Comparison of ENCODE assay signal across 1 cellular context in the genomic region with DNA sequence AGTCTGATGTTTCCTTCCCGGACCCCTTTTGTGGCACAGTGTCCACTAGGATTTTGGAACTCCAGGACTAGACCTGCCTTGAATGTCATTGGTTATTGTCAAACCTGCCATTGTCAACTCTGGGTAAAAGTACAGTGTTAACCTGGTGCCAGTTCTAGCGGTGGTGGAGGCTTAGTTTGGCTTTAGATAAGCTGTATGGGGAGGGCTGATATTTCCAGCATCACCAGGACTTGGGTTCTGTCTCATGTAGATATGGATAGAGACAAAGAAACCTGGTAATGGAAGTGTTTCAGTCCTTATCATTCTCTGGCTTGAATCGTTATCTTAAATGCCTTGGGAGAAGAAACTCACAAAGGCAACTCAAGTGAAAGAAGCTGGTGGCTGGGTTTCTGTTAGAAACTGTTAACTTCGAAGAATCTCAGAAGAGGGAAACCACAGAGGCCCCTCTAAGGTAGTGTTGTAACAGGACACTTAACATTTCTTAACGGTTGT.
TF ChIP-seq lines count a peak whose summit lies in the region.

No MANE protein-coding gene starts in this region.

TF ChIP-seq in K562, 482 proteins besides CTCF, POLR2A, EP300 and RAD21 (continued from another document and continues in another):
- TF ChIP-seq, protein P1, sequence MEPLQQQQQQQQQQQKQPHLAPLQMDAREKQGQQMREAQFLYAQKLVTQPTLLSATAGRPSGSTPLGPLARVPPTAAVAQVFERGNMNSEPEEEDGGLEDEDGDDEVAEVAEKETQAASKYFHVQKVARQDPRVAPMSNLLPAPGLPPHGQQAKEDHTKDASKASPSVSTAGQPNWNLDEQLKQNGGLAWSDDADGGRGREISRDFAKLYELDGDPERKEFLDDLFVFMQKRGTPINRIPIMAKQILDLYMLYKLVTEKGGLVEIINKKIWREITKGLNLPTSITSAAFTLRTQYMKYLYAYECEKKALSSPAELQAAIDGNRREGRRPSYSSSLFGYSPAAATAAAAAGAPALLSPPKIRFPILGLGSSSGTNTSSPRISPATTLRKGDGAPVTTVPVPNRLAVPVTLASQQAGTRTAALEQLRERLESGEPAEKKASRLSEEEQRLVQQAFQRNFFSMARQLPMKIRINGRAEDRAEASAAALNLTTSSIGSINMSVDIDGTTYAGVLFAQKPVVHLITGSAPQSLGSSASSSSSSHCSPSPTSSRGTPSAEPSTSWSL (CRISPR knock-in tag; IDR thresholded peaks at IDR 0.05; ENCODE audit: borderline replicate concordance): 0 out of 2 replicates have a peak, but pooled peaks have one; percentile 73
- TF ChIP-seq ZNF23 (CRISPR knock-in tag; IDR thresholded peaks at IDR 0.05): peak; percentile 55; the same call in 1 of the 2 replicates
- TF ChIP-seq, protein P2, sequence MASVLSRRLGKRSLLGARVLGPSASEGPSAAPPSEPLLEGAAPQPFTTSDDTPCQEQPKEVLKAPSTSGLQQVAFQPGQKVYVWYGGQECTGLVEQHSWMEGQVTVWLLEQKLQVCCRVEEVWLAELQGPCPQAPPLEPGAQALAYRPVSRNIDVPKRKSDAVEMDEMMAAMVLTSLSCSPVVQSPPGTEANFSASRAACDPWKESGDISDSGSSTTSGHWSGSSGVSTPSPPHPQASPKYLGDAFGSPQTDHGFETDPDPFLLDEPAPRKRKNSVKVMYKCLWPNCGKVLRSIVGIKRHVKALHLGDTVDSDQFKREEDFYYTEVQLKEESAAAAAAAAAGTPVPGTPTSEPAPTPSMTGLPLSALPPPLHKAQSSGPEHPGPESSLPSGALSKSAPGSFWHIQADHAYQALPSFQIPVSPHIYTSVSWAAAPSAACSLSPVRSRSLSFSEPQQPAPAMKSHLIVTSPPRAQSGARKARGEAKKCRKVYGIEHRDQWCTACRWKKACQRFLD (CRISPR knock-in tag; IDR thresholded peaks at IDR 0.05): peak; percentile 85
- TF ChIP-seq TGIF2 (CRISPR knock-in tag; IDR thresholded peaks at IDR 0.05): no peak
- TF ChIP-seq ZNF175 (CRISPR knock-in tag; IDR thresholded peaks at IDR 0.05; ENCODE audit: low read depth): peak; percentile 53; the same call in 1 of the 2 replicates
- TF ChIP-seq, protein P3, sequence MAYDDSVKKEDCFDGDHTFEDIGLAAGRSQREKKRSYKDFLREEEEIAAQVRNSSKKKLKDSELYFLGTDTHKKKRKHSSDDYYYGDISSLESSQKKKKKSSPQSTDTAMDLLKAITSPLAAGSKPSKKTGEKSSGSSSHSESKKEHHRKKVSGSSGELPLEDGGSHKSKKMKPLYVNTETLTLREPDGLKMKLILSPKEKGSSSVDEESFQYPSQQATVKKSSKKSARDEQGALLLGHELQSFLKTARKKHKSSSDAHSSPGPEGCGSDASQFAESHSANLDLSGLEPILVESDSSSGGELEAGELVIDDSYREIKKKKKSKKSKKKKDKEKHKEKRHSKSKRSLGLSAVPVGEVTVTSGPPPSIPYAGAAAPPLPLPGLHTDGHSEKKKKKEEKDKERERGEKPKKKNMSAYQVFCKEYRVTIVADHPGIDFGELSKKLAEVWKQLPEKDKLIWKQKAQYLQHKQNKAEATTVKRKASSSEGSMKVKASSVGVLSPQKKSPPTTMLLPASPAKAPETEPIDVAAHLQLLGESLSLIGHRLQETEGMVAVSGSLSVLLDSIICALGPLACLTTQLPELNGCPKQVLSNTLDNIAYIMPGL (CRISPR knock-in tag; IDR thresholded peaks at IDR 0.05): no peak
- TF ChIP-seq, protein P4, sequence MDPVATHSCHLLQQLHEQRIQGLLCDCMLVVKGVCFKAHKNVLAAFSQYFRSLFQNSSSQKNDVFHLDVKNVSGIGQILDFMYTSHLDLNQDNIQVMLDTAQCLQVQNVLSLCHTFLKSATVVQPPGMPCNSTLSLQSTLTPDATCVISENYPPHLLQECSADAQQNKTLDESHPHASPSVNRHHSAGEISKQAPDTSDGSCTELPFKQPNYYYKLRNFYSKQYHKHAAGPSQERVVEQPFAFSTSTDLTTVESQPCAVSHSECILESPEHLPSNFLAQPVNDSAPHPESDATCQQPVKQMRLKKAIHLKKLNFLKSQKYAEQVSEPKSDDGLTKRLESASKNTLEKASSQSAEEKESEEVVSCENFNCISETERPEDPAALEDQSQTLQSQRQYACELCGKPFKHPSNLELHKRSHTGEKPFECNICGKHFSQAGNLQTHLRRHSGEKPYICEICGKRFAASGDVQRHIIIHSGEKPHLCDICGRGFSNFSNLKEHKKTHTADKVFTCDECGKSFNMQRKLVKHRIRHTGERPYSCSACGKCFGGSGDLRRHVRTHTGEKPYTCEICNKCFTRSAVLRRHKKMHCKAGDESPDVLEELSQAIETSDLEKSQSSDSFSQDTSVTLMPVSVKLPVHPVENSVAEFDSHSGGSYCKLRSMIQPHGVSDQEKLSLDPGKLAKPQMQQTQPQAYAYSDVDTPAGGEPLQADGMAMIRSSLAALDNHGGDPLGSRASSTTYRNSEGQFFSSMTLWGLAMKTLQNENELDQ (CRISPR knock-in tag; IDR thresholded peaks at IDR 0.05; ENCODE audit: borderline replicate concordance): no peak
- no peak for TF ChIP-seq ZNF75A (CRISPR knock-in tag; IDR thresholded peaks at IDR 0.05)
- no peak for TF ChIP-seq DIDO1 (tag; IDR thresholded peaks at IDR 0.05; ENCODE audit: low read depth)
- TF ChIP-seq SMARCC2 (IDR thresholded peaks at IDR 0.05; ENCODE audit: low read depth): peak; percentile 97
- TF ChIP-seq HMG20B (CRISPR knock-in tag; IDR thresholded peaks at IDR 0.05): no peak
- TF ChIP-seq, protein P5, sequence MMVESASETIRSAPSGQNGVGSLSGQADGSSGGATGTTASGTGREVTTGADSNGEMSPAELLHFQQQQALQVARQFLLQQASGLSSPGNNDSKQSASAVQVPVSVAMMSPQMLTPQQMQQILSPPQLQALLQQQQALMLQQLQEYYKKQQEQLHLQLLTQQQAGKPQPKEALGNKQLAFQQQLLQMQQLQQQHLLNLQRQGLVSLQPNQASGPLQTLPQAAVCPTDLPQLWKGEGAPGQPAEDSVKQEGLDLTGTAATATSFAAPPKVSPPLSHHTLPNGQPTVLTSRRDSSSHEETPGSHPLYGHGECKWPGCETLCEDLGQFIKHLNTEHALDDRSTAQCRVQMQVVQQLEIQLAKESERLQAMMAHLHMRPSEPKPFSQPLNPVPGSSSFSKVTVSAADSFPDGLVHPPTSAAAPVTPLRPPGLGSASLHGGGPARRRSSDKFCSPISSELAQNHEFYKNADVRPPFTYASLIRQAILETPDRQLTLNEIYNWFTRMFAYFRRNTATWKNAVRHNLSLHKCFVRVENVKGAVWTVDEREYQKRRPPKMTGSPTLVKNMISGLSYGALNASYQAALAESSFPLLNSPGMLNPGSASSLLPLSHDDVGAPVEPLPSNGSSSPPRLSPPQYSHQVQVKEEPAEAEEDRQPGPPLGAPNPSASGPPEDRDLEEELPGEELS (CRISPR knock-in tag; IDR thresholded peaks at IDR 0.05; ENCODE audit: borderline replicate concordance): no peak
- no peak for TF ChIP-seq FUS (optimal IDR thresholded peaks at IDR 0.05; ENCODE audit: low read depth, low read length)
- TF ChIP-seq SLC30A9 (CRISPR knock-in tag; IDR thresholded peaks at IDR 0.05): no peak
- TF ChIP-seq CHD2 (IDR thresholded peaks at IDR 0.05; ENCODE audit: low read depth, low read length): no peak
- no peak for TF ChIP-seq TCF7 (IDR thresholded peaks at IDR 0.05; ENCODE audit: borderline replicate concordance)
- TF ChIP-seq NFE2 (IDR thresholded peaks at IDR 0.05; ENCODE audit: low read depth): peak; percentile 44; the same call in 1 of the 2 replicates
- no peak for TF ChIP-seq CBX2 (IDR thresholded peaks at IDR 0.05; ENCODE audit: insufficient read depth, low read length, poor library complexity, severe bottlenecking)
- peak; percentile 87 for TF ChIP-seq HLTF (IDR thresholded peaks at IDR 0.05)
- no peak for TF ChIP-seq XRCC5 (IDR thresholded peaks at IDR 0.05; ENCODE audit: low read depth, low read length)
- TF ChIP-seq POLR2AphosphoS2 (IDR thresholded peaks at IDR 0.05; ENCODE audit: low read length): no peak
- 0 out of 2 replicates have a peak, but pooled peaks have one; percentile 33 for TF ChIP-seq MEF2D (tag; conservative IDR thresholded peaks at IDR 0.05; ENCODE audit: low read depth)
- TF ChIP-seq CHCHD3 (CRISPR knock-in tag; IDR thresholded peaks at IDR 0.05): no peak
- TF ChIP-seq, protein P6, sequence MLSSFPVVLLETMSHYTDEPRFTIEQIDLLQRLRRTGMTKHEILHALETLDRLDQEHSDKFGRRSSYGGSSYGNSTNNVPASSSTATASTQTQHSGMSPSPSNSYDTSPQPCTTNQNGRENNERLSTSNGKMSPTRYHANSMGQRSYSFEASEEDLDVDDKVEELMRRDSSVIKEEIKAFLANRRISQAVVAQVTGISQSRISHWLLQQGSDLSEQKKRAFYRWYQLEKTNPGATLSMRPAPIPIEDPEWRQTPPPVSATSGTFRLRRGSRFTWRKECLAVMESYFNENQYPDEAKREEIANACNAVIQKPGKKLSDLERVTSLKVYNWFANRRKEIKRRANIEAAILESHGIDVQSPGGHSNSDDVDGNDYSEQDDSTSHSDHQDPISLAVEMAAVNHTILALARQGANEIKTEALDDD (IDR thresholded peaks at IDR 0.05): peak; percentile 100
- no peak for TF ChIP-seq RBM14 (IDR thresholded peaks at IDR 0.05; ENCODE audit: borderline replicate concordance, insufficient read depth, low read depth, low read length)
- TF ChIP-seq, protein P7, sequence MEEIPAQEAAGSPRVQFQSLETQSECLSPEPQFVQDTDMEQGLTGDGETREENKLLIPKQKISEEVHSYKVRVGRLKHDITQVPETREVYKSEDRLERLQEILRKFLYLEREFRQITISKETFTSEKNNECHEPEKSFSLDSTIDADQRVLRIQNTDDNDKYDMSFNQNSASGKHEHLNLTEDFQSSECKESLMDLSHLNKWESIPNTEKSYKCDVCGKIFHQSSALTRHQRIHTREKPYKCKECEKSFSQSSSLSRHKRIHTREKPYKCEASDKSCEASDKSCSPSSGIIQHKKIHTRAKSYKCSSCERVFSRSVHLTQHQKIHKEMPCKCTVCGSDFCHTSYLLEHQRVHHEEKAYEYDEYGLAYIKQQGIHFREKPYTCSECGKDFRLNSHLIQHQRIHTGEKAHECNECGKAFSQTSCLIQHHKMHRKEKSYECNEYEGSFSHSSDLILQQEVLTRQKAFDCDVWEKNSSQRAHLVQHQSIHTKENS (CRISPR knock-in tag; IDR thresholded peaks at IDR 0.05): no peak
- TF ChIP-seq, protein P8, sequence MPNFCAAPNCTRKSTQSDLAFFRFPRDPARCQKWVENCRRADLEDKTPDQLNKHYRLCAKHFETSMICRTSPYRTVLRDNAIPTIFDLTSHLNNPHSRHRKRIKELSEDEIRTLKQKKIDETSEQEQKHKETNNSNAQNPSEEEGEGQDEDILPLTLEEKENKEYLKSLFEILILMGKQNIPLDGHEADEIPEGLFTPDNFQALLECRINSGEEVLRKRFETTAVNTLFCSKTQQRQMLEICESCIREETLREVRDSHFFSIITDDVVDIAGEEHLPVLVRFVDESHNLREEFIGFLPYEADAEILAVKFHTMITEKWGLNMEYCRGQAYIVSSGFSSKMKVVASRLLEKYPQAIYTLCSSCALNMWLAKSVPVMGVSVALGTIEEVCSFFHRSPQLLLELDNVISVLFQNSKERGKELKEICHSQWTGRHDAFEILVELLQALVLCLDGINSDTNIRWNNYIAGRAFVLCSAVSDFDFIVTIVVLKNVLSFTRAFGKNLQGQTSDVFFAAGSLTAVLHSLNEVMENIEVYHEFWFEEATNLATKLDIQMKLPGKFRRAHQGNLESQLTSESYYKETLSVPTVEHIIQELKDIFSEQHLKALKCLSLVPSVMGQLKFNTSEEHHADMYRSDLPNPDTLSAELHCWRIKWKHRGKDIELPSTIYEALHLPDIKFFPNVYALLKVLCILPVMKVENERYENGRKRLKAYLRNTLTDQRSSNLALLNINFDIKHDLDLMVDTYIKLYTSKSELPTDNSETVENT (CRISPR knock-in tag; IDR thresholded peaks at IDR 0.05): no peak
- TF ChIP-seq, protein P9, sequence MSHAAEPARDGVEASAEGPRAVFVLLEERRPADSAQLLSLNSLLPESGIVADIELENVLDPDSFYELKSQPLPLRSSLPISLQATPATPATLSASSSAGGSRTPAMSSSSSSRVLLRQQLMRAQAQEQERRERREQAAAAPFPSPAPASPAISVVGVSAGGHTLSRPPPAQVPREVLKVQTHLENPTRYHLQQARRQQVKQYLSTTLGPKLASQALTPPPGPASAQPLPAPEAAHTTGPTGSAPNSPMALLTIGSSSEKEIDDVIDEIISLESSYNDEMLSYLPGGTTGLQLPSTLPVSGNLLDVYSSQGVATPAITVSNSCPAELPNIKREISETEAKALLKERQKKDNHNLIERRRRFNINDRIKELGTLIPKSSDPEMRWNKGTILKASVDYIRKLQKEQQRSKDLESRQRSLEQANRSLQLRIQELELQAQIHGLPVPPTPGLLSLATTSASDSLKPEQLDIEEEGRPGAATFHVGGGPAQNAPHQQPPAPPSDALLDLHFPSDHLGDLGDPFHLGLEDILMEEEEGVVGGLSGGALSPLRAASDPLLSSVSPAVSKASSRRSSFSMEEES (CRISPR knock-in tag; IDR thresholded peaks at IDR 0.05): peak; percentile 38
- peak; percentile 65 for TF ChIP-seq MBD2 (IDR thresholded peaks at IDR 0.05; ENCODE audit: borderline replicate concordance, low read depth)
- peak; percentile 94; the same call in 1 of the 2 replicates for TF ChIP-seq ZNF197 (CRISPR knock-in tag; IDR thresholded peaks at IDR 0.05; ENCODE audit: low read depth)
- no peak for TF ChIP-seq MAFF (IDR thresholded peaks at IDR 0.05; ENCODE audit: low read length)
- TF ChIP-seq SP2 (IDR thresholded peaks at IDR 0.05; ENCODE audit: extremely low read depth, low read depth, low read length, poor library complexity, severe bottlenecking): no peak
- TF ChIP-seq ZNF76 (CRISPR knock-in tag; IDR thresholded peaks at IDR 0.05; ENCODE audit: borderline replicate concordance): 0 out of 2 replicates have a peak, but pooled peaks have one; percentile 59
- no peak for TF ChIP-seq HOXB6 (CRISPR knock-in tag; IDR thresholded peaks at IDR 0.05; ENCODE audit: borderline replicate concordance)
- 0 out of 2 replicates have a peak, but pooled peaks have one; percentile 14 for TF ChIP-seq MYC (IDR thresholded peaks at IDR 0.05; ENCODE audit: low read depth, low read length)
- TF ChIP-seq MYC (CRISPR knock-in tag; IDR thresholded peaks at IDR 0.05; ENCODE audit: borderline replicate concordance, low read depth): no peak
- TF ChIP-seq, protein P10, sequence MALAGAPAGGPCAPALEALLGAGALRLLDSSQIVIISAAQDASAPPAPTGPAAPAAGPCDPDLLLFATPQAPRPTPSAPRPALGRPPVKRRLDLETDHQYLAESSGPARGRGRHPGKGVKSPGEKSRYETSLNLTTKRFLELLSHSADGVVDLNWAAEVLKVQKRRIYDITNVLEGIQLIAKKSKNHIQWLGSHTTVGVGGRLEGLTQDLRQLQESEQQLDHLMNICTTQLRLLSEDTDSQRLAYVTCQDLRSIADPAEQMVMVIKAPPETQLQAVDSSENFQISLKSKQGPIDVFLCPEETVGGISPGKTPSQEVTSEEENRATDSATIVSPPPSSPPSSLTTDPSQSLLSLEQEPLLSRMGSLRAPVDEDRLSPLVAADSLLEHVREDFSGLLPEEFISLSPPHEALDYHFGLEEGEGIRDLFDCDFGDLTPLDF (CRISPR knock-in tag; IDR thresholded peaks at IDR 0.05): no peak
